Comparison of ENCODE assay signal across 10 cellular contexts in genomic region chr16:21646091-21646490, GRCh38. TPM values are rescaled to one million over a fixed set of nuclear protein-coding genes. Genes with fewer than 3 reads are reported as not detected.
DNase-seq lines count a peak whose midpoint lies in the region; ATAC-seq and TF ChIP-seq lines count a peak whose summit lies in the region.
"Had no signal": no experiment of that assay in that cellular context is flagged by ENCODE, and none has a peak within 500 bp of the region (broad histone marks: within the 10 kb centered on the region; RNA-seq: fewer than 3 reads in every experiment).

No MANE protein-coding gene starts in this region.

- H3K27me3 ChIP-seq in right atrium auricular region: no peaks in the 10 kb centered on the region

- H3K36me3 Mint-ChIP-seq in IgD-negative memory B cell: no peaks in the 10 kb centered on the region
- H3K36me3 Mint-ChIP-seq in activated CD8-positive, alpha-beta T cell treated with anti-CD3 and anti-CD28 coated beads, Interleukin-2, amount 10 ng/mL, durations not matched to agents 7 days and 5 days (ENCODE audit: low read depth): peaks cover 13% of the 10 kb centered on the region
- no peaks in the 10 kb centered on the region for H3K36me3 Mint-ChIP-seq in stimulated activated effector memory CD8-positive, alpha-beta T cell treated with anti-CD3 and anti-CD28 coated beads, Interleukin-12 subunit alpha, Interleukin-12 subunit beta, amount 100 ng/mL, for 72 hours

- peak overlapping the region; percentile 87 to 99 (median 94) for H3K27ac Mint-ChIP-seq in IgD-negative memory B cell
- H3K27ac Mint-ChIP-seq in activated CD8-positive, alpha-beta T cell treated with anti-CD3 and anti-CD28 coated beads, Interleukin-2, amount 10 ng/mL, durations not matched to agents 7 days and 5 days: peak overlapping the region; percentile 88
- H3K27ac Mint-ChIP-seq in stimulated activated effector memory CD8-positive, alpha-beta T cell treated with anti-CD3 and anti-CD28 coated beads, Interleukin-12 subunit alpha, Interleukin-12 subunit beta, amount 100 ng/mL, for 72 hours: no peak overlapping the region
- H3K27ac Mint-ChIP-seq: nephron had no signal

- no peaks in the 10 kb centered on the region for H3K9me3 Mint-ChIP-seq in IgD-negative memory B cell
- no peaks in the 10 kb centered on the region for H3K9me3 Mint-ChIP-seq in activated CD8-positive, alpha-beta T cell treated with anti-CD3 and anti-CD28 coated beads, Interleukin-2, amount 10 ng/mL, durations not matched to agents 7 days and 5 days (ENCODE audit: insufficient read depth)
- no peaks in the 10 kb centered on the region for H3K9me3 Mint-ChIP-seq in stimulated activated effector memory CD8-positive, alpha-beta T cell treated with anti-CD3 and anti-CD28 coated beads, Interleukin-12 subunit alpha, Interleukin-12 subunit beta, amount 100 ng/mL, for 72 hours
- H3K9me3 Mint-ChIP-seq: nephron had no signal

- H3K4me1 ChIP-seq in right atrium auricular region: peaks cover 0 to 20% of the 10 kb centered on the region in 2 donors

- H3K27ac ChIP-seq in right atrium auricular region: peak overlapping the region; percentile 61 to 68

- H3K4me3 Mint-ChIP-seq in IgD-negative memory B cell: peak overlapping the region in 3 of 4 donors; percentile 3 to 80 (median 39)
- H3K4me3 Mint-ChIP-seq in activated CD8-positive, alpha-beta T cell treated with anti-CD3 and anti-CD28 coated beads, Interleukin-2, amount 10 ng/mL, durations not matched to agents 7 days and 5 days: peak overlapping the region; percentile 77
- H3K4me3 Mint-ChIP-seq in stimulated activated effector memory CD8-positive, alpha-beta T cell treated with anti-CD3 and anti-CD28 coated beads, Interleukin-12 subunit alpha, Interleukin-12 subunit beta, amount 100 ng/mL, for 72 hours: peak overlapping the region; percentile 66
- H3K4me3 Mint-ChIP-seq: nephron had no signal

- no peaks in the 10 kb centered on the region for H3K36me3 ChIP-seq in right atrium auricular region

- POLR2A ChIA-PET in activated CD8-positive, alpha-beta T cell treated with anti-CD3 and anti-CD28 coated beads, Interleukin-2, amount 10 ng/mL, durations not matched to agents 7 days and 5 days (lab: Charles Lee): interaction anchor here (0.9 to 1.7 kb wide), 6 partner anchors 11 to 53 kb away, joined by 3 to 7 read pairs (median 5); no protein-coding TSS in a partner anchor

- DNase-seq in activated CD8-positive, alpha-beta T cell treated with anti-CD3 and anti-CD28 coated beads, Interleukin-2, amount 10 ng/mL, durations not matched to agents 7 days and 5 days: no peak
- DNase-seq in right atrium auricular region (ENCODE audit: low spot score) (peak; percentile 51), HUDEP-2 (lab: John Stamatoyannopoulos, UW; ENCODE audit: unreplicated experiment in 76 of 76) (no peak), DMS 273 (lab: John Stamatoyannopoulos, UW; ENCODE audit: unreplicated experiment) (no peak), AG08395 (ENCODE audit: low spot score) (no peak)
- DNase-seq in stimulated activated effector memory CD8-positive, alpha-beta T cell treated with anti-CD3 and anti-CD28 coated beads, Interleukin-12 subunit alpha, Interleukin-12 subunit beta, amount 100 ng/mL, for 72 hours (ENCODE audit: low spot score in 2 of 2): no peak
- DNase-seq: NCI-H1417 treated with DMSO at 0.1 percent for 48 hours had no signal

- peaks cover 37 to 53% (median 42%) of the 10 kb centered on the region in 3 donors for H3K4me1 Mint-ChIP-seq in IgD-negative memory B cell
- H3K4me1 Mint-ChIP-seq in activated CD8-positive, alpha-beta T cell treated with anti-CD3 and anti-CD28 coated beads, Interleukin-2, amount 10 ng/mL, durations not matched to agents 7 days and 5 days (ENCODE audit: low read depth): peaks cover 60% of the 10 kb centered on the region
- peaks cover 34% of the 10 kb centered on the region for H3K4me1 Mint-ChIP-seq in stimulated activated effector memory CD8-positive, alpha-beta T cell treated with anti-CD3 and anti-CD28 coated beads, Interleukin-12 subunit alpha, Interleukin-12 subunit beta, amount 100 ng/mL, for 72 hours

- H3K9me3 ChIP-seq in right atrium auricular region: no peaks in the 10 kb centered on the region

- no peak for ATAC-seq in activated CD8-positive, alpha-beta T cell treated with anti-CD3 and anti-CD28 coated beads, Interleukin-2, amount 10 ng/mL, durations not matched to agents 7 days and 5 days
- ATAC-seq in stimulated activated effector memory CD8-positive, alpha-beta T cell treated with anti-CD3 and anti-CD28 coated beads, Interleukin-12 subunit alpha, Interleukin-12 subunit beta, amount 100 ng/mL, for 72 hours: no peak

- H3K4me3 ChIP-seq in right atrium auricular region: peak overlapping the region in 1 of 2 donors; percentile 36

- no peak for TF ChIP-seq CTCF in right atrium auricular region (IDR thresholded peaks at IDR 0.05)

- CTCF ChIA-PET in activated CD8-positive, alpha-beta T cell treated with anti-CD3 and anti-CD28 coated beads, Interleukin-2, amount 10 ng/mL, durations not matched to agents 7 days and 5 days (lab: Charles Lee): interaction anchor here (0.9 to 4.8 kb wide), 14 partner anchors 7 to 126 kb away, joined by 3 to 79 read pairs (median 4); no protein-coding TSS in a partner anchor

- no peaks in the 10 kb centered on the region for H3K27me3 Mint-ChIP-seq in IgD-negative memory B cell
- no peaks in the 10 kb centered on the region for H3K27me3 Mint-ChIP-seq in activated CD8-positive, alpha-beta T cell treated with anti-CD3 and anti-CD28 coated beads, Interleukin-2, amount 10 ng/mL, durations not matched to agents 7 days and 5 days (ENCODE audit: low read depth)

RNA-seq across cellular contexts. Expression of gene IGSF6, which starts 6.3 kb away (rescaled TPM):
- polyA plus RNA-seq in IgD-negative memory B cell: 0.31 TPM
- total RNA-seq in activated CD8-positive, alpha-beta T cell treated with anti-CD3 and anti-CD28 coated beads, Interleukin-2, amount 10 ng/mL, durations not matched to agents 7 days and 5 days: under 1 TPM; 0.24 to 0.34 TPM
- total RNA-seq in right atrium auricular region: 1 to 10 TPM in 1 of 2 donors, under 1 TPM in 1; 0.67 to 1.6 TPM
- total RNA-seq: epithelial cell of proximal tubule had no signal

RNA-seq across cellular contexts. Expression of gene OTOA, which starts 17.7 kb away (rescaled TPM):
- not detected for polyA plus RNA-seq in IgD-negative memory B cell
- total RNA-seq in activated CD8-positive, alpha-beta T cell treated with anti-CD3 and anti-CD28 coated beads, Interleukin-2, amount 10 ng/mL, durations not matched to agents 7 days and 5 days: not detected
- total RNA-seq in right atrium auricular region: not detected
- total RNA-seq: epithelial cell of proximal tubule had no signal

RNA-seq across cellular contexts. Expression of gene METTL9, which starts 46.7 kb away (rescaled TPM):
- polyA plus RNA-seq in IgD-negative memory B cell: 78.5 TPM
- total RNA-seq in activated CD8-positive, alpha-beta T cell treated with anti-CD3 and anti-CD28 coated beads, Interleukin-2, amount 10 ng/mL, durations not matched to agents 7 days and 5 days: 100 to 1,000 TPM in 1 of 2 experiments, 10 to 100 TPM in 1; 99.2 to 101 TPM
- total RNA-seq in right atrium auricular region: 10 to 100 TPM; 58.6 to 62.6 TPM
